In genomic region chr2:183925281-183925680, GRCh38 we compare ENCODE assay signal across 23 cellular contexts.
"Had no signal": no experiment of that assay in that cellular context is flagged by ENCODE, and none has a peak within 500 bp of the region (broad histone marks: within the 10 kb centered on the region; RNA-seq: fewer than 3 reads in every experiment).

No MANE protein-coding gene starts in this region.

- H3K4me3 ChIP-seq: coronary artery, dorsolateral prefrontal cortex, esophagus muscularis mucosa, gastrocnemius medialis, heart right ventricle, left lung, lower lobe of right lung, mucosa of descending colon had no signal

- ATAC-seq: foreskin keratinocyte, gastrocnemius medialis, heart right ventricle, left cardiac atrium, left lung, left ventricle myocardium superior, lower lobe of right lung, mucosa of descending colon had no signal

- H3K27ac Mint-ChIP-seq: mesothelial cell of epicardium, naive B cell had no signal

- DNase-seq: dermis blood vessel endothelial cell; dorsolateral prefrontal cortex; effector CD4-positive, alpha-beta T cell; effector memory CD4-positive, alpha-beta T cell; foreskin keratinocyte; gastrocnemius medialis; glutamatergic neuron; head of caudate nucleus; heart right ventricle; hippocampal formation; left cardiac atrium; left lung; left ventricle myocardium superior; lower lobe of right lung; mesenchymal stem cell; mucosa of descending colon; naive B cell had no signal

- H3K4me1 ChIP-seq: esophagus muscularis mucosa, foreskin keratinocyte, gastrocnemius medialis, heart right ventricle, left lung, lower lobe of right lung had no signal

- H3K27me3 Mint-ChIP-seq: naive B cell had no signal

- H3K4me1 Mint-ChIP-seq: naive B cell had no signal

- H3K4me3 Mint-ChIP-seq: mesothelial cell of epicardium, naive B cell had no signal

- H3K36me3 Mint-ChIP-seq: mesothelial cell of epicardium, naive B cell had no signal

- H3K27ac ChIP-seq: coronary artery, dorsolateral prefrontal cortex, esophagus muscularis mucosa, foreskin keratinocyte, gastrocnemius medialis, heart right ventricle, left lung, lower lobe of right lung had no signal

- FAIRE-seq: endothelial cell of umbilical vein, islet of Langerhans, keratinocyte had no signal

- H3K27me3 ChIP-seq: dorsolateral prefrontal cortex, esophagus muscularis mucosa, foreskin keratinocyte, gastrocnemius medialis, heart right ventricle, left lung had no signal

- H3K36me3 ChIP-seq: esophagus muscularis mucosa, gastrocnemius medialis, heart right ventricle, left lung, lower lobe of right lung had no signal

- H3K9me3 ChIP-seq: gastrocnemius medialis, lower lobe of right lung, mucosa of descending colon had no signal
